26 cellular contexts compared by ENCODE assay signal in genomic region chr3:21989643-21990042, GRCh38.
"Had no signal": no experiment of that assay in that cellular context is flagged by ENCODE, and none has a peak within 500 bp of the region (broad histone marks: within the 10 kb centered on the region; RNA-seq: fewer than 3 reads in every experiment).

No MANE protein-coding gene starts in this region.

- H3K27me3 ChIP-seq: left lung, ovary, right atrium auricular region, stomach, testis, thyroid gland, transverse colon, upper lobe of left lung, vagina had no signal

- ATAC-seq: left colon; left lung; natural killer cell; sciatic nerve; stimulated activated naive B cell treated with anti-CD40 and anti-IgM and Interleukin-4, amounts not matched to agents 10 μg/mL and 1 μg/mL and 100 μg/mL, for 72 hours; stimulated activated naive CD8-positive, alpha-beta T cell treated with anti-CD3 and anti-CD28 coated beads, Interleukin-15, Interleukin-2, amounts not matched to agents 100 U/mL and 50 U/mL, for 24 hours had no signal

- H3K4me1 ChIP-seq: left lung, right atrium auricular region, stomach, testis, thyroid gland, transverse colon, upper lobe of left lung, vagina had no signal

- H3K27ac ChIP-seq: left lung, ovary, right atrium auricular region, skin epidermis, stomach, testis, thyroid gland, transverse colon, upper lobe of left lung, vagina had no signal

- H3K36me3 ChIP-seq: left lung, ovary, right atrium auricular region, stomach, thyroid gland, transverse colon, upper lobe of left lung, vagina had no signal

- DNase-seq: hypothalamus; immature natural killer cell; kidney; left colon; left lung; mesendoderm; naive B cell; natural killer cell; nephron progenitor cell; ovary; stimulated activated CD4-positive, alpha-beta T cell treated with anti-CD3 and anti-CD28 coated beads, Interleukin-12 subunit alpha, Interleukin-12 subunit beta, amount 100 ng/mL, for 4 hours; stimulated activated CD4-positive, alpha-beta T cell treated with anti-CD3 and anti-CD28 coated beads, Interleukin-15, amount 100 ng/mL, for 24 hours; stimulated activated CD4-positive, alpha-beta T cell treated with anti-CD3 and anti-CD28 coated beads, Interleukin-2, amount 100 ng/mL, for 24 hours; stimulated activated CD4-positive, alpha-beta T cell treated with anti-CD3 and anti-CD28 coated beads, Interleukin-4, amount 100 ng/mL, for 1 hour; stimulated activated naive B cell treated with anti-CD40 and anti-IgM and Interleukin-4, amounts not matched to agents 10 μg/mL and 1 μg/mL and 100 μg/mL, for 72 hours; stimulated activated naive CD8-positive, alpha-beta T cell treated with anti-CD3 and anti-CD28 coated beads, Interleukin-15, Interleukin-2, amounts not matched to agents 100 U/mL and 50 U/mL, for 24 hours; stomach; testis; thyroid gland; transverse colon; upper lobe of left lung had no signal

- H3K9me3 ChIP-seq: ovary, right atrium auricular region, testis, thyroid gland, transverse colon, upper lobe of left lung, vagina had no signal

- H3K4me3 ChIP-seq: left lung, lung, ovary, right atrium auricular region, skin epidermis, stomach, testis, thyroid gland, transverse colon, upper lobe of left lung, vagina had no signal
